In genomic region chr1:115332813-115333608, GRCh38 we compare ENCODE assay signal across 10 cellular contexts. TPM values are rescaled to one million over a fixed set of nuclear protein-coding genes. Genes with fewer than 3 reads are reported as not detected.
DNase-seq lines count a peak whose midpoint lies in the region; ATAC-seq and TF ChIP-seq lines count a peak whose summit lies in the region.
"Had no signal": no experiment of that assay in that cellular context is flagged by ENCODE, and none has a peak within 500 bp of the region (broad histone marks: within the 10 kb centered on the region; RNA-seq: fewer than 3 reads in every experiment).

No MANE protein-coding gene starts in this region.

- peak; percentile 90 for DNase-seq in GM23248
- DNase-seq in fibroblast of gingiva (ENCODE audit: low read depth): peak; percentile 88
- peak; percentile 65 for DNase-seq in skeletal muscle cell (ENCODE audit: low read depth)
- no peak for DNase-seq in head of caudate nucleus
- DNase-seq in activated CD4-positive, CD25-positive, alpha-beta regulatory T cell (lab: John Stamatoyannopoulos, UW): no peak
- no peak for DNase-seq in GM13976 (ENCODE audit: low spot score)
- DNase-seq: MM.1S, substantia nigra had no signal

- peak overlapping the region; percentile 78 for H3K4me2 ChIP-seq in GM23248 (ENCODE audit: unreplicated experiment)
- 0 out of 2 replicates have a peak overlapping the region, but pooled peaks have one; percentile 7 for H3K4me2 ChIP-seq in OCI-LY3 (ENCODE audit: low read length)

- H3K9ac ChIP-seq in GM23248 (peak overlapping the region; percentile 71), OCI-LY3 (ENCODE audit: low read length) (no peak overlapping the region)

- no peaks in the 10 kb centered on the region for H4K20me1 ChIP-seq in GM23248 (ENCODE audit: insufficient read depth)
- no peaks in the 10 kb centered on the region for H4K20me1 ChIP-seq in OCI-LY3 (ENCODE audit: insufficient read depth, low read length)

- ATAC-seq in GM21367 (IDR thresholded peaks at IDR 0.05; ENCODE audit: unreplicated experiment): no peak

- no peaks in the 10 kb centered on the region for H3K9me2 ChIP-seq in GM23248 (ENCODE audit: insufficient read depth)

- TF ChIP-seq CTCF in OCI-LY3 (IDR thresholded peaks at IDR 0.05; ENCODE audit: low read depth, low read length) (no peak), GM13976 (IDR thresholded peaks at IDR 0.05; ENCODE audit: borderline replicate concordance, control extremely low read depth, extremely low read depth, insufficient read depth, missing control alignments) (no peak)

- H3K4me3 ChIP-seq in GM23248: no peak overlapping the region
- H3K4me3 ChIP-seq in OCI-LY3 (ENCODE audit: low read length): no peak overlapping the region
- H3K4me3 ChIP-seq in skeletal muscle cell (ENCODE audit: low read depth, low read length): no peak overlapping the region

- H3K79me2 ChIP-seq in GM23248 (ENCODE audit: insufficient read depth): peaks cover 81% of the 10 kb centered on the region
- no peaks in the 10 kb centered on the region for H3K79me2 ChIP-seq in OCI-LY3 (ENCODE audit: low read length)

- H3K27ac ChIP-seq in GM23248: peak overlapping the region; percentile 96
- no peak overlapping the region for H3K27ac ChIP-seq in OCI-LY3 (ENCODE audit: low read length)

- H3K9me3 ChIP-seq in GM23248 (ENCODE audit: low read depth): no peaks in the 10 kb centered on the region
- H3K9me3 ChIP-seq in OCI-LY3 (ENCODE audit: insufficient read depth, low read length): no peaks in the 10 kb centered on the region

- no peaks in the 10 kb centered on the region for H3K36me3 ChIP-seq in GM23248 (ENCODE audit: low read depth)
- H3K36me3 ChIP-seq in OCI-LY3 (replicated peaks; ENCODE audit: low read depth, low read length): no peaks in the 10 kb centered on the region

- in situ Hi-C loops in GM23248 (cut with MboI): no loop called here
- in situ Hi-C loops in GM13976 (cut with MboI; ENCODE audit: low sequenced_read_pairs, unreplicated experiment): no loop called here

- WGBS in GM23248 (ENCODE audit: low coverage in 1 of 2, low lambda C conversion rate in 2 of 2, missing lambda C conversion rate in 2 of 2), 2 experiments: 38 to 47% methylated on average over 7 of the region's 7 CpGs

- H3F3A ChIP-seq in GM23248 (ENCODE audit: insufficient read depth): peaks cover 79% of the 10 kb centered on the region

- H2AFZ ChIP-seq in GM23248 (no peak overlapping the region), OCI-LY3 (ENCODE audit: low read depth, low read length) (no peak overlapping the region)

- intact Hi-C loops in head of caudate nucleus (cut with DNase I): no loop called here

- peaks cover 86% of the 10 kb centered on the region for H3K4me1 ChIP-seq in GM23248 (ENCODE audit: insufficient read depth)
- peaks cover 3% of the 10 kb centered on the region; the same call in 1 of the 2 replicates for H3K4me1 ChIP-seq in OCI-LY3 (ENCODE audit: low read length)

- H3K27me3 ChIP-seq in GM23248 (replicated peaks; ENCODE audit: insufficient read depth): no peaks in the 10 kb centered on the region
- no peaks in the 10 kb centered on the region for H3K27me3 ChIP-seq in OCI-LY3 (ENCODE audit: low read depth, low read length)

RNA-seq across cellular contexts. Expression of gene NGF, which starts 5.0 kb away (rescaled TPM):
- total RNA-seq in GM23248 (2014; rRNA removed; shearing (Covaris generic)): 27.1 and 28.1 TPM in 2 replicates
- polyA plus RNA-seq in GM23248 (2016; fragmentation: Nextera tagmentation; extraction: Ambion mirVana): 52.9 and 55.0 TPM in 2 replicates

Comparison
In these comparisons a context has a peak if more than half of its experiments do, and no peak if none do; other contexts are left out.
1. DNase-seq: peak in GM23248 (single experiment), fibroblast of gingiva (single experiment) and skeletal muscle cell (single experiment); none in head of caudate nucleus (0 of 42), activated CD4-positive, CD25-positive, alpha-beta regulatory T cell (0 of 4) and GM13976 (single experiment).